Comparison of ENCODE assay signal across 1 cellular context in the genomic region with DNA sequence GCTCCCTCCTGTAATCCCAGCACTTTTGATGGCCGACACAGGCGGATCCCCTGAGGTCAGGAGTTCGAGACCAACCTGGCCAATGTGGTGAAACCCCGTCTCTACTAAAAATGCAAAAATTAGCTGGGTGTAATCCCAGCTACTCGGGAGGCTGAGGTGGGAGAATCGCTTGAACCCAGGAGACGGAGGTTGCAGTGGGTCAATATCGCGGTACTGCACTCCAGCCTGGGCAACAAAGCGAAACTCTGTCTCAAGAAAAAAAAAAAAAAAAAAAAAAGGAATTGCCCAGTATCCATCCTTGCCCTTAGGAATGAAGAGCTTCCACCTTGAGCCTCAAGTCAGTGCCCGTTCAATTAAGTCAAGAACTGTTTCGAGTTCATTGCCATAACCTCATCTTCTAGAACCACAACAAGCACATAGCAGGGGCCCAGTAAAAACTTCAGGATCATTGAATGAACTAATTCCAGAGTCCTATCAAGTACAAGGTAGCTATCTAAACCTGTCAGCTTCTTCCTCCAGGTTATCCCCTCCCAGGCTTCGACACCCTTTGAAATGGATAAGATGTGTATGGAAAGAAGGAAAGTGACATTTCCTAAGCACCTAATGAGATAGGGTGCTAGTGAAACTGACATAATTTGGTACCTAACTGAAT.
TF ChIP-seq lines count a peak whose summit lies in the region.

No MANE protein-coding gene starts in this region.

TF ChIP-seq in endothelial cell of umbilical vein, 7 proteins besides CTCF, POLR2A, EP300 and RAD21:
- TF ChIP-seq MYC (IDR thresholded peaks at IDR 0.05; ENCODE audit: low read depth, low read length): no peak
- TF ChIP-seq EZH2 (IDR thresholded peaks at IDR 0.05; ENCODE audit: borderline replicate concordance, low read depth, low read length, severe bottlenecking): no peak
- no peak for TF ChIP-seq POLR2AphosphoS5 (IDR thresholded peaks at IDR 0.05; ENCODE audit: insufficient read depth, low read depth, low read length)
- no peak for TF ChIP-seq GATA2 (IDR thresholded peaks at IDR 0.05; ENCODE audit: insufficient read depth, insufficient read length, low read depth, low read length)
- TF ChIP-seq FOS (IDR thresholded peaks at IDR 0.05; ENCODE audit: borderline replicate concordance, insufficient read depth, low read length): no peak
- TF ChIP-seq, protein P1, sequence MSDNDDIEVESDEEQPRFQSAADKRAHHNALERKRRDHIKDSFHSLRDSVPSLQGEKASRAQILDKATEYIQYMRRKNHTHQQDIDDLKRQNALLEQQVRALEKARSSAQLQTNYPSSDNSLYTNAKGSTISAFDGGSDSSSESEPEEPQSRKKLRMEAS (IDR thresholded peaks at IDR 0.05; ENCODE audit: insufficient read depth, insufficient read length): no peak
- TF ChIP-seq JUN (IDR thresholded peaks at IDR 0.05; ENCODE audit: borderline replicate concordance, insufficient read depth, insufficient read length, low read depth): no peak
TF ChIP-seq in endothelial cell of umbilical vein: peak in this region for 0.
